ENCODE assay signal across 2 cellular contexts in genomic region chr12:5506821-5507231, GRCh38.
TF ChIP-seq lines count a peak whose summit lies in the region.

No MANE protein-coding gene starts in this region.

TF ChIP-seq in IMR-90, 13 proteins besides CTCF, POLR2A, EP300 and RAD21 (continued from another document):
- TF ChIP-seq, protein P1, sequence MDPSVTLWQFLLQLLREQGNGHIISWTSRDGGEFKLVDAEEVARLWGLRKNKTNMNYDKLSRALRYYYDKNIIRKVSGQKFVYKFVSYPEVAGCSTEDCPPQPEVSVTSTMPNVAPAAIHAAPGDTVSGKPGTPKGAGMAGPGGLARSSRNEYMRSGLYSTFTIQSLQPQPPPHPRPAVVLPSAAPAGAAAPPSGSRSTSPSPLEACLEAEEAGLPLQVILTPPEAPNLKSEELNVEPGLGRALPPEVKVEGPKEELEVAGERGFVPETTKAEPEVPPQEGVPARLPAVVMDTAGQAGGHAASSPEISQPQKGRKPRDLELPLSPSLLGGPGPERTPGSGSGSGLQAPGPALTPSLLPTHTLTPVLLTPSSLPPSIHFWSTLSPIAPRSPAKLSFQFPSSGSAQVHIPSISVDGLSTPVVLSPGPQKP (IDR thresholded peaks at IDR 0.05; ENCODE audit: borderline replicate concordance, low read depth, low read length), result no peak

TF ChIP-seq in SK-N-SH treated with all-trans-retinoic acid at 6 μM for 48 hours, 23 proteins besides CTCF, POLR2A, EP300 and RAD21 (continued from another document):
- TF ChIP-seq OSR1 (CRISPR knock-in tag; IDR thresholded peaks at IDR 0.05) (no peak), PPARA (CRISPR knock-in tag; IDR thresholded peaks at IDR 0.05; ENCODE audit: borderline replicate concordance) (no peak), POU6F1 (CRISPR knock-in tag; IDR thresholded peaks at IDR 0.05; ENCODE audit: borderline replicate concordance, low read depth) (no peak)
TF ChIP-seq in SK-N-SH treated with all-trans-retinoic acid at 6 μM for 48 hours: peak in this region for 0.
